ENCODE assay signal across 22 cellular contexts in genomic region chr1:211586538-211586937, GRCh38.
"Had no signal": no experiment of that assay in that cellular context is flagged by ENCODE, and none has a peak within 500 bp of the region (broad histone marks: within the 10 kb centered on the region; RNA-seq: fewer than 3 reads in every experiment).

No MANE protein-coding gene starts in this region.

- DNase-seq: IMR-90, Kasumi-1, MM.1S, NCI-H1092 treated with DMSO at 0.1 percent for 48 hours, NCI-H1436, NCI-H187, NCI-H2029, NCI-H2081 treated with DMSO at 0.1 percent for 48 hours, NCI-H2171, NCI-H226, NCI-H446, NCI-H510A, NCI-H524 treated with DMSO at 0.1 percent for 48 hours, NCI-H69, NCI-H774, Right ventricle myocardium superior, RPMI8226, SIG-M5, SK-N-SH, T-helper 1 cell had no signal

- ATAC-seq: HepG2 had no signal

- H3K27ac ChIP-seq: KMS-11 had no signal

- H3K9me3 ChIP-seq: SK-N-SH had no signal
